In genomic region chr13:19633340-19634128, GRCh38 we compare ENCODE assay signal across 1 cellular context.
A peak's percentile ranks its signal among the peaks of the same experiment; 100 is the strongest.
TF ChIP-seq lines count a peak whose summit lies in the region.

MPHOSPH8 (plus strand) TSS chr13:19633659; CDS start chr13:19633749, 90 bp downstream.

TF ChIP-seq in HepG2, 621 proteins besides CTCF, POLR2A, EP300 and RAD21 (continued from another document and continues in another):
- TF ChIP-seq RFXANK (CRISPR knock-in tag; IDR thresholded peaks at IDR 0.05), result no peak
- TF ChIP-seq FOXA1 (IDR thresholded peaks at IDR 0.05), result no peak
- TF ChIP-seq FOXA1 (CRISPR knock-in tag; IDR thresholded peaks at IDR 0.05), result no peak
- peak; percentile 39 for TF ChIP-seq ZNF768 (CRISPR knock-in tag; IDR thresholded peaks at IDR 0.05)
- no peak for TF ChIP-seq JDP2 (CRISPR knock-in tag; IDR thresholded peaks at IDR 0.05; ENCODE audit: borderline replicate concordance)
- TF ChIP-seq ZNF503 (CRISPR knock-in tag; IDR thresholded peaks at IDR 0.05), result no peak
- 0 out of 2 replicates have a peak, but pooled peaks have one; percentile 13 for TF ChIP-seq FOXC1 (CRISPR knock-in tag; IDR thresholded peaks at IDR 0.05; ENCODE audit: borderline replicate concordance)
- TF ChIP-seq GTF2F1 (IDR thresholded peaks at IDR 0.05; ENCODE audit: low read length), result no peak
- TF ChIP-seq HNF1B (CRISPR knock-in tag; IDR thresholded peaks at IDR 0.05), result no peak
- peak; percentile 45; the same call in 1 of the 2 replicates for TF ChIP-seq ZNF12 (CRISPR knock-in tag; IDR thresholded peaks at IDR 0.05)
- no peak for TF ChIP-seq TIGD3 (CRISPR knock-in tag; IDR thresholded peaks at IDR 0.05; ENCODE audit: borderline replicate concordance)
- TF ChIP-seq HHEX (CRISPR knock-in tag; IDR thresholded peaks at IDR 0.05), result no peak
- TF ChIP-seq THYN1 (CRISPR knock-in tag; IDR thresholded peaks at IDR 0.05; ENCODE audit: borderline replicate concordance, low read depth), result no peak
- TF ChIP-seq ZNF615 (CRISPR knock-in tag; IDR thresholded peaks at IDR 0.05; ENCODE audit: borderline replicate concordance), result no peak
- TF ChIP-seq ZNF749 (CRISPR knock-in tag; IDR thresholded peaks at IDR 0.05; ENCODE audit: borderline replicate concordance), result no peak
- no peak for TF ChIP-seq ISL2 (CRISPR knock-in tag; IDR thresholded peaks at IDR 0.05)
- TF ChIP-seq ZBTB46 (CRISPR knock-in tag; IDR thresholded peaks at IDR 0.05; ENCODE audit: borderline replicate concordance), result no peak
- 0 out of 2 replicates have a peak, but pooled peaks have one; percentile 43 for TF ChIP-seq ZNF782 (CRISPR knock-in tag; IDR thresholded peaks at IDR 0.05; ENCODE audit: borderline replicate concordance)
- no peak for TF ChIP-seq MED8 (CRISPR knock-in tag; IDR thresholded peaks at IDR 0.05; ENCODE audit: insufficient replicate concordance)
- TF ChIP-seq FOXO4 (CRISPR knock-in tag; conservative IDR thresholded peaks at IDR 0.05), result no peak
- 0 out of 2 replicates have a peak, but pooled peaks have one; percentile 52 for TF ChIP-seq NFKBIZ (CRISPR knock-in tag; IDR thresholded peaks at IDR 0.05)
- no peak for TF ChIP-seq MTF2 (CRISPR knock-in tag; IDR thresholded peaks at IDR 0.05; ENCODE audit: borderline replicate concordance)
- TF ChIP-seq USF2 (IDR thresholded peaks at IDR 0.05; ENCODE audit: low read depth, low read length), result no peak
- TF ChIP-seq USF2 (CRISPR knock-in tag; IDR thresholded peaks at IDR 0.05; ENCODE audit: borderline replicate concordance), result peak; percentile 38; the same call in 1 of the 2 replicates
- TF ChIP-seq ZNF841 (CRISPR knock-in tag; IDR thresholded peaks at IDR 0.05; ENCODE audit: borderline replicate concordance), result no peak
- peak; percentile 98 for TF ChIP-seq NFYC (CRISPR knock-in tag; IDR thresholded peaks at IDR 0.05)
- no peak for TF ChIP-seq PRMT3 (CRISPR knock-in tag; IDR thresholded peaks at IDR 0.05; ENCODE audit: borderline replicate concordance, low read depth)
- TF ChIP-seq EZH2 (conservative IDR thresholded peaks at IDR 0.05; ENCODE audit: low read depth, low read length), result no peak
- no peak for TF ChIP-seq ZBTB1 (CRISPR knock-in tag; IDR thresholded peaks at IDR 0.05; ENCODE audit: borderline replicate concordance)
- TF ChIP-seq ZNF672 (CRISPR knock-in tag; IDR thresholded peaks at IDR 0.05), result no peak
- TF ChIP-seq HOMEZ (CRISPR knock-in tag; IDR thresholded peaks at IDR 0.05; ENCODE audit: low read depth), result peak; percentile 48; the same call in 1 of the 2 replicates
- TF ChIP-seq SP5 (CRISPR knock-in tag; IDR thresholded peaks at IDR 0.05; ENCODE audit: borderline replicate concordance, low read depth), result peak; percentile 82
- no peak for TF ChIP-seq IRX3 (CRISPR knock-in tag; IDR thresholded peaks at IDR 0.05; ENCODE audit: borderline replicate concordance, low read depth)
- no peak for TF ChIP-seq BHLHE40 (IDR thresholded peaks at IDR 0.05; ENCODE audit: low read length)
- TF ChIP-seq HDAC2 (CRISPR knock-in tag; IDR thresholded peaks at IDR 0.05), result no peak
- TF ChIP-seq ZSCAN21 (CRISPR knock-in tag; IDR thresholded peaks at IDR 0.05; ENCODE audit: borderline replicate concordance), result peak; percentile 79; the same call in 1 of the 2 replicates
- TF ChIP-seq ZNF644 (CRISPR knock-in tag; IDR thresholded peaks at IDR 0.05; ENCODE audit: low read depth), result no peak
- TF ChIP-seq ATF2 (CRISPR knock-in tag; IDR thresholded peaks at IDR 0.05), result peak; percentile 50
- TF ChIP-seq PLSCR1 (CRISPR knock-in tag; IDR thresholded peaks at IDR 0.05; ENCODE audit: borderline replicate concordance), result no peak
- peak; percentile 50 for TF ChIP-seq SALL1 (CRISPR knock-in tag; IDR thresholded peaks at IDR 0.05)
- no peak for TF ChIP-seq ADNP (CRISPR knock-in tag; IDR thresholded peaks at IDR 0.05)
- no peak for TF ChIP-seq SRSF4 (IDR thresholded peaks at IDR 0.05; ENCODE audit: low read depth, low read length, poor library complexity, severe bottlenecking)
- TF ChIP-seq ZNF781 (CRISPR knock-in tag; IDR thresholded peaks at IDR 0.05; ENCODE audit: borderline replicate concordance, not compliant biosample characterization), result peak; percentile 70
- TF ChIP-seq SNRNP70 (IDR thresholded peaks at IDR 0.05; ENCODE audit: low read depth, low read length), result no peak
- TF ChIP-seq PBX2 (CRISPR knock-in tag; IDR thresholded peaks at IDR 0.05), result peak; percentile 96
- no peak for TF ChIP-seq SATB2 (CRISPR knock-in tag; IDR thresholded peaks at IDR 0.05)
- no peak for TF ChIP-seq ZNF737 (CRISPR knock-in tag; IDR thresholded peaks at IDR 0.05; ENCODE audit: borderline replicate concordance)
- TF ChIP-seq TBX2 (CRISPR knock-in tag; IDR thresholded peaks at IDR 0.05; ENCODE audit: borderline replicate concordance), result peak; percentile 68; the same call in 1 of the 2 replicates
- TF ChIP-seq FOXO1 (CRISPR knock-in tag; IDR thresholded peaks at IDR 0.05), result 0 out of 2 replicates have a peak, but pooled peaks have one; percentile 8
- TF ChIP-seq KDM2A (CRISPR knock-in tag; IDR thresholded peaks at IDR 0.05; ENCODE audit: borderline replicate concordance, low read depth), result peak; percentile 99
- TF ChIP-seq FOXP1 (IDR thresholded peaks at IDR 0.05), result no peak
- TF ChIP-seq FOXP1 (CRISPR knock-in tag; IDR thresholded peaks at IDR 0.05), result no peak
- TF ChIP-seq CBFB (CRISPR knock-in tag; IDR thresholded peaks at IDR 0.05), result peak; percentile 23; the same call in 1 of the 2 replicates
- no peak for TF ChIP-seq ZNF343 (CRISPR knock-in tag; IDR thresholded peaks at IDR 0.05)
- TF ChIP-seq SYNCRIP (IDR thresholded peaks at IDR 0.05; ENCODE audit: insufficient read depth, low read depth, low read length), result no peak
- no peak for TF ChIP-seq ZNF713 (CRISPR knock-in tag; IDR thresholded peaks at IDR 0.05)
- peak; percentile 65; the same call in 1 of the 2 replicates for TF ChIP-seq KLF11 (CRISPR knock-in tag; IDR thresholded peaks at IDR 0.05)
- no peak for TF ChIP-seq ZKSCAN1 (IDR thresholded peaks at IDR 0.05; ENCODE audit: low read length)
- peak; percentile 14 for TF ChIP-seq YY1 (IDR thresholded peaks at IDR 0.05; ENCODE audit: insufficient read depth, insufficient replicate concordance, low read depth, low read length)
